ENCODE assay signal across 11 cellular contexts in genomic region chr1:164562947-164563346, GRCh38. TPM values are rescaled to one million over a fixed set of nuclear protein-coding genes. Genes with fewer than 3 reads are reported as not detected.
DNase-seq lines count a peak whose midpoint lies in the region; ATAC-seq, FAIRE-seq and TF ChIP-seq lines count a peak whose summit lies in the region.
"Had no signal": no experiment of that assay in that cellular context is flagged by ENCODE, and none has a peak within 500 bp of the region (broad histone marks: within the 10 kb centered on the region; RNA-seq: fewer than 3 reads in every experiment).

No MANE protein-coding gene starts in this region.

- peak overlapping the region; percentile 81 for H3K4me3 Mint-ChIP-seq in Caco-2 (ENCODE audit: unreplicated experiment)

- peaks cover 10% of the 10 kb centered on the region for H3K4me1 Mint-ChIP-seq in Caco-2 (ENCODE audit: low read depth, unreplicated experiment)

- POLR2A ChIA-PET in Caco-2 (lab: Charles Lee): no interaction called here

- H3K4me1 ChIP-seq in Caco-2 (peaks cover 13% of the 10 kb centered on the region; the same call in 1 of the 2 replicates), ascending aorta (peaks cover 0 to 4% of the 10 kb centered on the region in 2 donors), right cardiac atrium (ENCODE audit: control insufficient read depth, insufficient read depth, low read length) (peaks cover 2% of the 10 kb centered on the region), small intestine (ENCODE audit: control insufficient read depth in 2 of 2, insufficient read depth in 1 of 2, low read depth in 1 of 2, low read length in 1 of 2) (no peaks in the 10 kb centered on the region)

- H3K36me3 ChIP-seq in Caco-2 (ENCODE audit: control insufficient read depth, insufficient read depth, low read length): no peaks in the 10 kb centered on the region
- H3K36me3 ChIP-seq in ascending aorta: no peaks in the 10 kb centered on the region
- no peaks in the 10 kb centered on the region for H3K36me3 ChIP-seq in small intestine (ENCODE audit: control insufficient read depth in 2 of 2, insufficient read depth in 2 of 2, low read length in 2 of 2)

- no peaks in the 10 kb centered on the region for H3K9me3 ChIP-seq in Caco-2
- no peaks in the 10 kb centered on the region for H3K9me3 ChIP-seq in ascending aorta
- H3K9me3 ChIP-seq in right cardiac atrium (ENCODE audit: control insufficient read depth, low read length): no peaks in the 10 kb centered on the region
- H3K9me3 ChIP-seq in small intestine (ENCODE audit: control insufficient read depth, low read depth): no peaks in the 10 kb centered on the region

- H3K27me3 Mint-ChIP-seq in Caco-2 (ENCODE audit: insufficient read depth, unreplicated experiment): no peaks in the 10 kb centered on the region

- DNase-seq in Caco-2: no peak
- DNase-seq in ascending aorta (ENCODE audit: low spot score in 2 of 2): no peak
- no peak for DNase-seq in right cardiac atrium
- DNase-seq in renal cortical epithelial cell (ENCODE audit: low read depth): peak; percentile 21
- DNase-seq in amygdala (lab: John Stamatoyannopoulos, UW): no peak
- no peak for DNase-seq in small intestine
- DNase-seq in effector CD4-positive, alpha-beta T cell: no peak
- DNase-seq: activated CD4-positive, alpha-beta T cell treated with anti-CD3 and anti-CD28 coated beads for 4 hours; DMS53; stimulated activated CD4-positive, alpha-beta T cell treated with anti-CD3 and anti-CD28 coated beads, Interleukin-4, amount 100 ng/mL, for 1 hour had no signal

- H3K4me3 ChIP-seq in Caco-2 (ENCODE audit: low read depth, low read length) (no peak overlapping the region), ascending aorta (peak overlapping the region; percentile 69 to 82), right cardiac atrium (ENCODE audit: low read length) (peak overlapping the region; percentile 71), small intestine (ENCODE audit: low read depth in 1 of 2, low read length in 2 of 2) (peak overlapping the region in 1 of 2 donors; percentile 43)

- 34% methylated on average over 2 of the region's 2 CpGs for WGBS in right cardiac atrium
- WGBS in small intestine, 3 donors: 15 to 39% (median 21%) methylated on average over 2 of the region's 2 CpGs

- CTCF ChIA-PET in Caco-2 (lab: Charles Lee): no interaction called here

- no TSS peak for BruUV-seq in Caco-2 (replicated peaks; lab: Mats Ljungman, UMichigan)

- intact Hi-C loops in Caco-2 (cut with micrococcal nuclease; ENCODE audit: unreplicated experiment): no loop called here
- intact Hi-C loops in ascending aorta (cut with DNase I): no loop called here
- intact Hi-C loops in right cardiac atrium (cut with DNase I): loop anchor here in 3 of 4 donors (5.0 to 10.0 kb wide), 3 partner anchors 52 to 224 kb away; no protein-coding TSS in a partner anchor

- peak overlapping the region; percentile 73 to 79 for H3K27ac ChIP-seq in ascending aorta
- H3K27ac ChIP-seq in right cardiac atrium (ENCODE audit: low read length): peak overlapping the region; percentile 81
- H3K27ac ChIP-seq in small intestine (ENCODE audit: low read depth in 1 of 2, low read length in 1 of 2): no peak overlapping the region

- H3K36me3 Mint-ChIP-seq in Caco-2 (ENCODE audit: insufficient read depth, unreplicated experiment): peaks cover 24% of the 10 kb centered on the region

- H3K27me3 ChIP-seq in Caco-2 (replicated peaks; ENCODE audit: control insufficient read depth, insufficient read depth, low read length) (no peaks in the 10 kb centered on the region), ascending aorta (no peaks in the 10 kb centered on the region), right cardiac atrium (ENCODE audit: control insufficient read depth, insufficient read depth) (no peaks in the 10 kb centered on the region), small intestine (ENCODE audit: control insufficient read depth in 2 of 2, insufficient read depth in 2 of 2, low read length in 2 of 2) (no peaks in the 10 kb centered on the region)

- H3K27ac Mint-ChIP-seq in Caco-2 (ENCODE audit: unreplicated experiment): no peak overlapping the region

- no peak for TF ChIP-seq CTCF in Caco-2 (IDR thresholded peaks at IDR 0.05; ENCODE audit: insufficient read depth in 1 of 2, low read depth in 1 of 2, low read length in 1 of 2, severe bottlenecking in 1 of 2, unreplicated experiment in 1 of 2)
- TF ChIP-seq CTCF in ascending aorta (IDR thresholded peaks at IDR 0.05): no peak

- ATAC-seq in right cardiac atrium (no peak), HG02678 (IDR thresholded peaks at IDR 0.05; ENCODE audit: unreplicated experiment) (no peak)

- FAIRE-seq in small intestine (lab: Jason Lieb, UNC): no peak

- H3K9me3 Mint-ChIP-seq in Caco-2 (ENCODE audit: unreplicated experiment): no peaks in the 10 kb centered on the region

RNA-seq across cellular contexts. Expression of gene PBX1, which starts 4.0 kb away (rescaled TPM):
- total RNA-seq in Caco-2 (2022) (101 and 103 TPM in 2 replicates), ascending aorta (37.4 TPM), right cardiac atrium (10 to 100 TPM; 75.7 to 81.6 (median 77.8) TPM), renal cortical epithelial cell (1.6 and 20.5 TPM in 2 replicates)
- polyA plus RNA-seq in right cardiac atrium (19.8 TPM), small intestine (10 to 100 TPM; 12.5 to 16.4 (median 12.7) TPM)

Comparison
In these comparisons a context has a peak if more than half of its experiments do, and no peak if none do; other contexts are left out.
1. H3K27ac ChIP-seq: peak in ascending aorta (2 of 2) and right cardiac atrium (single experiment); none in small intestine (0 of 2).
2. intact Hi-C loops: an anchor here in right cardiac atrium (5.0 to 10.0 kb wide); none called in Caco-2 and ascending aorta.